Comparison of ENCODE assay signal across 21 cellular contexts in the genomic region with DNA sequence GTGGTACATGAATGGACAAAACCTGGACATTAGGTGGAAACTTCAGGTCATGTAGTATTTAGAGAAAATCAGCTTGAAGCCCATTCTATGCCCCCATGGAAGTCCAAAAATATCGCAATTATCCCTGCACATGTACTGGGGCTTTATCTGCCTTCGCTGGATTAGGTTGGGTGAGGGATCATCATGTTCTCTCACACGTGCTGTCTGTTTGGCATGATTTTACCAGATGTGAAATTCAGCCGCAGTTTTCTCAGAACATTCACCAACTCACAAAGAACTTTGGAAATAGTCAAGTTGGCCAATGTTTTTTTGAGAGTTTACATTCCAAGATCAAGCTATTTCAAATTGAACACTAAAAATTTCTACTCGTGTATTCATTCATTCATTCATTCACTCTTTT.
"Had no signal": no experiment of that assay in that cellular context is flagged by ENCODE, and none has a peak within 500 bp of the region (broad histone marks: within the 10 kb centered on the region; RNA-seq: fewer than 3 reads in every experiment).

No MANE protein-coding gene starts in this region.

- H3K4me1 ChIP-seq: adrenal gland had no signal

- H3K36me3 ChIP-seq: adrenal gland had no signal

- H3K4me3 ChIP-seq: adrenal gland had no signal

- DNase-seq: activated CD4-positive, alpha-beta T cell treated with anti-CD3 and anti-CD28 coated beads for 48 hours; activated CD4-positive, alpha-beta T cell treated with anti-CD3 and anti-CD28 coated beads, Interleukin-2, amount 50 U/mL, for 4 hours; activated CD4-positive, CD25-positive, alpha-beta regulatory T cell treated with anti-CD3 and anti-CD28 coated beads, Interleukin-2, amount 50 U/mL, for 72 hours; activated CD8-positive, alpha-beta memory T cell treated with anti-CD3 and anti-CD28 coated beads, Interleukin-2, amount 50 U/mL, for 48 hours; activated CD8-positive, alpha-beta T cell treated with anti-CD3 and anti-CD28 coated beads, Interleukin-2, amount 10 ng/mL, durations not matched to agents 7 days and 5 days; activated naive CD4-positive, alpha-beta T cell treated with anti-CD3 and anti-CD28 coated beads, Interleukin-2, amount 50 U/mL, for 16 hours; activated naive CD8-positive, alpha-beta T cell treated with anti-CD3 and anti-CD28 coated beads, Interleukin-2, amount 10 ng/mL, durations not matched to agents 7 days and 5 days; activated T-cell treated with anti-CD3 and anti-CD28 coated beads, Interleukin-2, amount 50 U/mL, for 1 hour; adrenal gland; anterior cingulate cortex; Karpas-422; MM.1S; NCI-H1105; NCI-H1436; NCI-H187; NCI-H2081; NCI-H510A treated with DMSO at 0.1 percent for 48 hours; NCI-H69; PC-3; SHP77 treated with DMSO at 0.1 percent for 48 hours had no signal

- H3K27ac ChIP-seq: adrenal gland had no signal

- H3K9me3 ChIP-seq: adrenal gland had no signal

- H3K27me3 ChIP-seq: adrenal gland had no signal

- ATAC-seq: activated CD8-positive, alpha-beta T cell treated with anti-CD3 and anti-CD28 coated beads, Interleukin-2, amount 10 ng/mL, durations not matched to agents 7 days and 5 days; PC-3; WTC11 had no signal
